ENCODE assay signal across 10 cellular contexts in the genomic region with DNA sequence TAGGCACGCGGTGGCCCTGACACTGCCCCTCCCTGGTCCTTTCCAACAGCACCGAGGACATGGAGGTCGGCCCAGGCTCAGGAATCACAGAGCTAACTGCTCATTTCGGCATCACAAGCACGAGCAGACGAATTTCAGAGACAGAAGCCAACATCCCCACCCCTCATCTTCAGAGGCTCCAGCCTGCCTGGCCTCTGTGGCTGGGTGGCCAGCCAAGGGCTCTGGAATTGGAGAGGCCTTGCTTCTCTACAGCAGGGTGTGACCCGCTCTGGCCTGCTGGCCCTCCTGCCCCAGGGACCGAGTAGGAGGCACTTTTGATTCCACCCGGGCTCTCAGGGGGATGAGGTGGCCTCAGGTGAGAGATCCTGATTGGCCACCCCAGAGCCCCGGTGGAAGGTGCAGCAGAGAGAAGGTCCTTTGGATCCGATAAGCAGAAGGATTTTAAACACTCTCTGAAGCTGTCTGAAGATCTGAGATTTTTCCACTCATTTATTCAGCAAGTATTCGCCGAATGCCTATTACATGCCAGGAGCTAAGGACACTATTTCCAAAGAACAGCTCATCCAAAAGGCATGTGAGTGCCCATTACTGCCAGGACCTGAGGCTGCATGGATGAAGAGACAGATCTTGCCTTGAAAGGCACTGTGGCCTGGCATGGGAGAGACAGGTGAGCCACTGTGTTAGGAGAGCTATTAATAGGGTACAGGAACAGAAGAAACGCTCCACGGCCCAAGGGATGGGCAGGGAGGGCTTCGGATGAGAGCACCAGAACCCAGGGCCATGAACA. TPM values are rescaled to one million over a fixed set of nuclear protein-coding genes. Genes with fewer than 3 reads are reported as not detected.
A peak's percentile ranks its signal among the peaks of the same experiment; 100 is the strongest.
DNase-seq lines count a peak whose midpoint lies in the region; ATAC-seq and TF ChIP-seq lines count a peak whose summit lies in the region.
"Had no signal": no experiment of that assay in that cellular context is flagged by ENCODE, and none has a peak within 500 bp of the region (broad histone marks: within the 10 kb centered on the region; RNA-seq: fewer than 3 reads in every experiment).

No MANE protein-coding gene starts in this region.

- H3K27me3 ChIP-seq in left lung (no peaks in the 10 kb centered on the region), tibial artery (no peaks in the 10 kb centered on the region)

- DNase-seq in LoVo (ENCODE audit: low spot score) (peak; percentile 16), chondrocyte (ENCODE audit: low spot score) (peak; percentile 58), left lung (peak; percentile 68 to 80), tibial artery (peak; percentile 78 to 90), GM13976 (ENCODE audit: low spot score) (no peak), NOMO-1 treated with dmso at 0.1 percent for 144 hours (lab: John Stamatoyannopoulos, UW; ENCODE audit: unreplicated experiment) (no peak), NCI-H2227 (lab: John Stamatoyannopoulos, UW; ENCODE audit: unreplicated experiment) (no peak), anterior cingulate cortex (lab: John Stamatoyannopoulos, UW) (no peak)
- DNase-seq: KBM-7, SHP77 had no signal

- peak; percentile 82 for ATAC-seq in left lung

- H3K36me3 Mint-ChIP-seq in chondrocyte (ENCODE audit: low read depth) = no peaks in the 10 kb centered on the region

- peaks cover 30% of the 10 kb centered on the region for H3K4me1 Mint-ChIP-seq in chondrocyte (ENCODE audit: low read depth)

- in situ Hi-C loops in GM13976 (cut with MboI; ENCODE audit: low sequenced_read_pairs, unreplicated experiment) = no loop called here

- intact Hi-C loops in left lung (cut with DNase I) = no loop called here
- intact Hi-C loops in tibial artery (cut with DNase I; ENCODE audit: low total_unique reads) = no loop called here

- no peak for TF ChIP-seq CTCF in chondrocyte (IDR thresholded peaks at IDR 0.05)
- TF ChIP-seq CTCF in left lung (IDR thresholded peaks at IDR 0.05) = no peak
- no peak for TF ChIP-seq CTCF in tibial artery (IDR thresholded peaks at IDR 0.05)
- no peak for TF ChIP-seq CTCF in GM13976 (IDR thresholded peaks at IDR 0.05; ENCODE audit: borderline replicate concordance, control extremely low read depth, extremely low read depth, insufficient read depth, missing control alignments)

- H3K4me3 ChIP-seq in left lung (peak overlapping the region in 1 of 2 donors; percentile 9), tibial artery (peak overlapping the region; percentile 31 to 32)

- H3K9me3 ChIP-seq in left lung (no peaks in the 10 kb centered on the region), tibial artery (no peaks in the 10 kb centered on the region)

- H3K4me3 Mint-ChIP-seq in chondrocyte (ENCODE audit: unreplicated experiment) = peak overlapping the region; percentile 29

- H3K27me3 Mint-ChIP-seq in chondrocyte (ENCODE audit: low read depth) = no peaks in the 10 kb centered on the region

- peaks cover 11 to 19% of the 10 kb centered on the region in 2 donors for H3K4me1 ChIP-seq in left lung
- H3K4me1 ChIP-seq in tibial artery = peaks cover 16 to 76% (median 50%) of the 10 kb centered on the region in 4 donors

- H3K36me3 ChIP-seq in left lung (peaks cover 0 to 8% of the 10 kb centered on the region in 2 donors), tibial artery (no peaks in the 10 kb centered on the region)

- H3K27ac Mint-ChIP-seq in chondrocyte (ENCODE audit: unreplicated experiment) = peak overlapping the region; percentile 89

- H3K9me3 Mint-ChIP-seq in chondrocyte (ENCODE audit: low read depth) = no peaks in the 10 kb centered on the region

- H3K27ac ChIP-seq in left lung = peak overlapping the region; percentile 64 to 71
- peak overlapping the region; percentile 90 to 97 for H3K27ac ChIP-seq in tibial artery

RNA-seq across cellular contexts. Expression of a gene that starts 10.3 kb away (rescaled TPM):
- total RNA-seq in chondrocyte (22.6 to 25.7 TPM (median 23.2 TPM) in 3 replicates), left lung (10 to 100 TPM; 22.7 to 26.3 TPM)

RNA-seq across cellular contexts. Expression of a gene that starts 10.6 kb away (rescaled TPM):
- total RNA-seq in chondrocyte (39.1 to 51.9 TPM (median 50.7 TPM) in 3 replicates), left lung (10 to 100 TPM; 35.1 to 35.6 TPM)

RNA-seq across cellular contexts. Expression of a gene that starts 23.2 kb away (rescaled TPM):
- total RNA-seq in chondrocyte (9.9 to 10.3 TPM (median 10.0 TPM) in 3 replicates), left lung (10 to 100 TPM in 1 of 2 donors, 1 to 10 TPM in 1; 8.6 to 12.6 TPM)

RNA-seq across cellular contexts. Expression of a gene that starts 29.6 kb away (rescaled TPM):
- total RNA-seq in chondrocyte = 81.0 to 141 TPM (median 139 TPM) in 3 replicates
- 100 to 1,000 TPM; 129 to 272 TPM for total RNA-seq in left lung

Comparison
In these comparisons a context has a peak if more than half of its experiments do, and no peak if none do; other contexts are left out.
1. DNase-seq: peak in LoVo (single experiment), chondrocyte (single experiment), left lung (2 of 2) and tibial artery (2 of 2); none in GM13976 (single experiment), NOMO-1 treated with dmso at 0.1 percent for 144 hours (single experiment), NCI-H2227 (single experiment) and anterior cingulate cortex (0 of 58).